In the genomic region with DNA sequence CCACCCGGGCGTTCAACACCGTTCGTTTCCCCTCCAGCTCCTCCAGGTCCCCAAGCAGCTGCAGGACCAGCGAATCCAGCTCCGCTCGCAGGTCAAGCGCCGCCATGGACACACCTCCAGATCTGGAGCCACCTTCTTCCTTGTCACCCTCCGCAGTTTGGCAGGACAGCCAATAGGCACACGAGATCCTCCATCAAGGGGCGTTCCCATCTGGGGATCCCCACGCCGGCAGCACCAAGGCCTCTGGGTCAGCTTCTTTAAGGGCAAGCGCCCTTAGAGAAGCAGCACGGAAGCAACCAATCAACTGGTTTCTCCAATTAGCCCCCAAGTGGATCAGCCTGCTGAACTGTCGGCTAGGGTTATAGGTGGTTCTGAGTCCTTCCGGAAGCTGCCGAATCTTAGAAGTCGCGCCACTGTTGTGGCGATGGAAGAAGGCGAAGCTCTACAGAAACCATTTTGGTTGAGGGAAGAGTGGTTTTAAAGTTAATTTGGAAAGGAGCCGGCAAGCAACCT, we compare ENCODE assay signal across 1 cellular context.
TF ChIP-seq lines count a peak whose summit lies in the region.

No MANE protein-coding gene starts in this region.

TF ChIP-seq in HepG2, 621 proteins besides CTCF, POLR2A, EP300 and RAD21 (continued from another document and continues in another):
- TF ChIP-seq, protein P1, sequence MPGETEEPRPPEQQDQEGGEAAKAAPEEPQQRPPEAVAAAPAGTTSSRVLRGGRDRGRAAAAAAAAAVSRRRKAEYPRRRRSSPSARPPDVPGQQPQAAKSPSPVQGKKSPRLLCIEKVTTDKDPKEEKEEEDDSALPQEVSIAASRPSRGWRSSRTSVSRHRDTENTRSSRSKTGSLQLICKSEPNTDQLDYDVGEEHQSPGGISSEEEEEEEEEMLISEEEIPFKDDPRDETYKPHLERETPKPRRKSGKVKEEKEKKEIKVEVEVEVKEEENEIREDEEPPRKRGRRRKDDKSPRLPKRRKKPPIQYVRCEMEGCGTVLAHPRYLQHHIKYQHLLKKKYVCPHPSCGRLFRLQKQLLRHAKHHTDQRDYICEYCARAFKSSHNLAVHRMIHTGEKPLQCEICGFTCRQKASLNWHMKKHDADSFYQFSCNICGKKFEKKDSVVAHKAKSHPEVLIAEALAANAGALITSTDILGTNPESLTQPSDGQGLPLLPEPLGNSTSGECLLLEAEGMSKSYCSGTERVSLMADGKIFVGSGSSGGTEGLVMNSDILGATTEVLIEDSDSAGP (CRISPR knock-in tag; IDR thresholded peaks at IDR 0.05; ENCODE audit: borderline replicate concordance): peak; percentile 69
- TF ChIP-seq, protein P2, sequence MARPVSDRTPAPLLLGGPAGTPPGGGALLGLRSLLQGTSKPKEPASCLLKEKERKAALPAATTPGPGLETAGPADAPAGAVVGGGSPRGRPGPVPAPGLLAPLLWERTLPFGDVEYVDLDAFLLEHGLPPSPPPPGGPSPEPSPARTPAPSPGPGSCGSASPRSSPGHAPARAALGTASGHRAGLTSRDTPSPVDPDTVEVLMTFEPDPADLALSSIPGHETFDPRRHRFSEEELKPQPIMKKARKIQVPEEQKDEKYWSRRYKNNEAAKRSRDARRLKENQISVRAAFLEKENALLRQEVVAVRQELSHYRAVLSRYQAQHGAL (CRISPR knock-in tag; IDR thresholded peaks at IDR 0.05; ENCODE audit: not compliant biosample characterization): peak; percentile 37
- TF ChIP-seq XRCC5 (optimal IDR thresholded peaks at IDR 0.05; ENCODE audit: low read length): peak; percentile 32
- peak; percentile 65; the same call in 1 of the 2 replicates for TF ChIP-seq ZBTB38 (CRISPR knock-in tag; IDR thresholded peaks at IDR 0.05)
- TF ChIP-seq NFIB (CRISPR knock-in tag; IDR thresholded peaks at IDR 0.05; ENCODE audit: borderline replicate concordance): no peak
- no peak for TF ChIP-seq TEAD2 (CRISPR knock-in tag; IDR thresholded peaks at IDR 0.05)
- no peak for TF ChIP-seq ZFAT (CRISPR knock-in tag; conservative IDR thresholded peaks at IDR 0.05)
- TF ChIP-seq, protein P3, sequence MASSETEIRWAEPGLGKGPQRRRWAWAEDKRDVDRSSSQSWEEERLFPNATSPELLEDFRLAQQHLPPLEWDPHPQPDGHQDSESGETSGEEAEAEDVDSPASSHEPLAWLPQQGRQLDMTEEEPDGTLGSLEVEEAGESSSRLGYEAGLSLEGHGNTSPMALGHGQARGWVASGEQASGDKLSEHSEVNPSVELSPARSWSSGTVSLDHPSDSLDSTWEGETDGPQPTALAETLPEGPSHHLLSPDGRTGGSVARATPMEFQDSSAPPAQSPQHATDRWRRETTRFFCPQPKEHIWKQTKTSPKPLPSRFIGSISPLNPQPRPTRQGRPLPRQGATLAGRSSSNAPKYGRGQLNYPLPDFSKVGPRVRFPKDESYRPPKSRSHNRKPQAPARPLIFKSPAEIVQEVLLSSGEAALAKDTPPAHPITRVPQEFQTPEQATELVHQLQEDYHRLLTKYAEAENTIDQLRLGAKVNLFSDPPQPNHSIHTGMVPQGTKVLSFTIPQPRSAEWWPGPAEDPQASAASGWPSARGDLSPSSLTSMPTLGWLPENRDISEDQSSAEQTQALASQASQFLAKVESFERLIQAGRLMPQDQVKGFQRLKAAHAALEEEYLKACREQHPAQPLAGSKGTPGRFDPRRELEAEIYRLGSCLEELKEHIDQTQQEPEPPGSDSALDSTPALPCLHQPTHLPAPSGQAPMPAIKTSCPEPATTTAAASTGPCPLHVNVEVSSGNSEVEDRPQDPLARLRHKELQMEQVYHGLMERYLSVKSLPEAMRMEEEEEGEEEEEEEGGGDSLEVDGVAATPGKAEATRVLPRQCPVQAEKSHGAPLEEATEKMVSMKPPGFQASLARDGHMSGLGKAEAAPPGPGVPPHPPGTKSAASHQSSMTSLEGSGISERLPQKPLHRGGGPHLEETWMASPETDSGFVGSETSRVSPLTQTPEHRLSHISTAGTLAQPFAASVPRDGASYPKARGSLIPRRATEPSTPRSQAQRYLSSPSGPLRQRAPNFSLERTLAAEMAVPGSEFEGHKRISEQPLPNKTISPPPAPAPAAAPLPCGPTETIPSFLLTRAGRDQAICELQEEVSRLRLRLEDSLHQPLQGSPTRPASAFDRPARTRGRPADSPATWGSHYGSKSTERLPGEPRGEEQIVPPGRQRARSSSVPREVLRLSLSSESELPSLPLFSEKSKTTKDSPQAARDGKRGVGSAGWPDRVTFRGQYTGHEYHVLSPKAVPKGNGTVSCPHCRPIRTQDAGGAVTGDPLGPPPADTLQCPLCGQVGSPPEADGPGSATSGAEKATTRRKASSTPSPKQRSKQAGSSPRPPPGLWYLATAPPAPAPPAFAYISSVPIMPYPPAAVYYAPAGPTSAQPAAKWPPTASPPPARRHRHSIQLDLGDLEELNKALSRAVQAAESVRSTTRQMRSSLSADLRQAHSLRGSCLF (CRISPR knock-in tag; IDR thresholded peaks at IDR 0.05; ENCODE audit: borderline replicate concordance): no peak
- TF ChIP-seq YEATS4 (CRISPR knock-in tag; IDR thresholded peaks at IDR 0.05; ENCODE audit: borderline replicate concordance): peak; percentile 65; the same call in 1 of the 2 replicates
- TF ChIP-seq NR1H2 (CRISPR knock-in tag; IDR thresholded peaks at IDR 0.05; ENCODE audit: borderline replicate concordance, low read depth): no peak
- 0 out of 2 replicates have a peak, but pooled peaks have one; percentile 65 for TF ChIP-seq ATF1 (CRISPR knock-in tag; IDR thresholded peaks at IDR 0.05)
- TF ChIP-seq SAP130 (CRISPR knock-in tag; IDR thresholded peaks at IDR 0.05; ENCODE audit: low read depth): peak; percentile 82
- TF ChIP-seq FOXK1 (CRISPR knock-in tag; IDR thresholded peaks at IDR 0.05; ENCODE audit: borderline replicate concordance, low read depth): no peak
- no peak for TF ChIP-seq FOSL1 (CRISPR knock-in tag; IDR thresholded peaks at IDR 0.05; ENCODE audit: borderline replicate concordance)
- TF ChIP-seq CEBPG (CRISPR knock-in tag; IDR thresholded peaks at IDR 0.05): no peak
- TF ChIP-seq SMYD3 (CRISPR knock-in tag; IDR thresholded peaks at IDR 0.05): no peak
- TF ChIP-seq ZNF879 (CRISPR knock-in tag; IDR thresholded peaks at IDR 0.05): no peak; the same call in 1 of the 2 replicates
- no peak for TF ChIP-seq ZNF761 (CRISPR knock-in tag; conservative IDR thresholded peaks at IDR 0.05)
- TF ChIP-seq CHCHD3 (CRISPR knock-in tag; IDR thresholded peaks at IDR 0.05): peak; percentile 83; the same call in 1 of the 2 replicates
- no peak for TF ChIP-seq ZNF678 (CRISPR knock-in tag; IDR thresholded peaks at IDR 0.05)
- TF ChIP-seq ZSCAN29 (CRISPR knock-in tag; conservative IDR thresholded peaks at IDR 0.05): 0 out of 2 replicates have a peak, but pooled peaks have one; percentile 39
- TF ChIP-seq, protein P4, sequence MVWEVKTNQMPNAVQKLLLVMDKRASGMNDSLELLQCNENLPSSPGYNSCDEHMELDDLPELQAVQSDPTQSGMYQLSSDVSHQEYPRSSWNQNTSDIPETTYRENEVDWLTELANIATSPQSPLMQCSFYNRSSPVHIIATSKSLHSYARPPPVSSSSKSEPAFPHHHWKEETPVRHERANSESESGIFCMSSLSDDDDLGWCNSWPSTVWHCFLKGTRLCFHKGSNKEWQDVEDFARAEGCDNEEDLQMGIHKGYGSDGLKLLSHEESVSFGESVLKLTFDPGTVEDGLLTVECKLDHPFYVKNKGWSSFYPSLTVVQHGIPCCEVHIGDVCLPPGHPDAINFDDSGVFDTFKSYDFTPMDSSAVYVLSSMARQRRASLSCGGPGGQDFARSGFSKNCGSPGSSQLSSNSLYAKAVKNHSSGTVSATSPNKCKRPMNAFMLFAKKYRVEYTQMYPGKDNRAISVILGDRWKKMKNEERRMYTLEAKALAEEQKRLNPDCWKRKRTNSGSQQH (CRISPR knock-in tag; IDR thresholded peaks at IDR 0.05; ENCODE audit: low read depth): no peak
- TF ChIP-seq EED (CRISPR knock-in tag; IDR thresholded peaks at IDR 0.05): no peak
- no peak for TF ChIP-seq MEIS1 (CRISPR knock-in tag; IDR thresholded peaks at IDR 0.05; ENCODE audit: borderline replicate concordance)
- TF ChIP-seq ZC3H13 (CRISPR knock-in tag; IDR thresholded peaks at IDR 0.05): no peak
- TF ChIP-seq SP2 (CRISPR knock-in tag; IDR thresholded peaks at IDR 0.05): peak; percentile 59
- TF ChIP-seq, protein P5, sequence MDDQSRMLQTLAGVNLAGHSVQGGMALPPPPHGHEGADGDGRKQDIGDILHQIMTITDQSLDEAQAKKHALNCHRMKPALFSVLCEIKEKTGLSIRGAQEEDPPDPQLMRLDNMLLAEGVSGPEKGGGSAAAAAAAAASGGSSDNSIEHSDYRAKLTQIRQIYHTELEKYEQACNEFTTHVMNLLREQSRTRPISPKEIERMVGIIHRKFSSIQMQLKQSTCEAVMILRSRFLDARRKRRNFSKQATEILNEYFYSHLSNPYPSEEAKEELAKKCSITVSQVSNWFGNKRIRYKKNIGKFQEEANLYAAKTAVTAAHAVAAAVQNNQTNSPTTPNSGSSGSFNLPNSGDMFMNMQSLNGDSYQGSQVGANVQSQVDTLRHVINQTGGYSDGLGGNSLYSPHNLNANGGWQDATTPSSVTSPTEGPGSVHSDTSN (CRISPR knock-in tag; IDR thresholded peaks at IDR 0.05; ENCODE audit: borderline replicate concordance): no peak
- TF ChIP-seq, protein P6, sequence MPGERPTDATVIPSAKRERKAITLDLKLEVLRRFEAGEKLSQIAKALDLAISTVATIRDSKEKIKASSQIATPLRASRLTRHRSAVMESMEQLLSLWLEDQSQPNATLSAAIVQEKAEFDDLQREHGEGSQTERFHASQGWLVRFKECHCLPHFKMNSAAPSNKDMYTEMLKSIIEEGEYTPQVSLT (CRISPR knock-in tag; IDR thresholded peaks at IDR 0.05; ENCODE audit: borderline replicate concordance, low read depth): no peak
- no peak for TF ChIP-seq ZNF264 (CRISPR knock-in tag; IDR thresholded peaks at IDR 0.05)
- TF ChIP-seq RBFOX2 (IDR thresholded peaks at IDR 0.05; ENCODE audit: low read depth, low read length): peak; percentile 51; the same call in 1 of the 2 replicates
- TF ChIP-seq ZNF558 (CRISPR knock-in tag; IDR thresholded peaks at IDR 0.05; ENCODE audit: borderline replicate concordance): peak; percentile 48; the same call in 1 of the 2 replicates
- no peak for TF ChIP-seq REXO4 (CRISPR knock-in tag; IDR thresholded peaks at IDR 0.05; ENCODE audit: borderline replicate concordance)
- TF ChIP-seq U2AF1 (optimal IDR thresholded peaks at IDR 0.05; ENCODE audit: low read depth, low read length): peak; percentile 34
- TF ChIP-seq, protein P7, sequence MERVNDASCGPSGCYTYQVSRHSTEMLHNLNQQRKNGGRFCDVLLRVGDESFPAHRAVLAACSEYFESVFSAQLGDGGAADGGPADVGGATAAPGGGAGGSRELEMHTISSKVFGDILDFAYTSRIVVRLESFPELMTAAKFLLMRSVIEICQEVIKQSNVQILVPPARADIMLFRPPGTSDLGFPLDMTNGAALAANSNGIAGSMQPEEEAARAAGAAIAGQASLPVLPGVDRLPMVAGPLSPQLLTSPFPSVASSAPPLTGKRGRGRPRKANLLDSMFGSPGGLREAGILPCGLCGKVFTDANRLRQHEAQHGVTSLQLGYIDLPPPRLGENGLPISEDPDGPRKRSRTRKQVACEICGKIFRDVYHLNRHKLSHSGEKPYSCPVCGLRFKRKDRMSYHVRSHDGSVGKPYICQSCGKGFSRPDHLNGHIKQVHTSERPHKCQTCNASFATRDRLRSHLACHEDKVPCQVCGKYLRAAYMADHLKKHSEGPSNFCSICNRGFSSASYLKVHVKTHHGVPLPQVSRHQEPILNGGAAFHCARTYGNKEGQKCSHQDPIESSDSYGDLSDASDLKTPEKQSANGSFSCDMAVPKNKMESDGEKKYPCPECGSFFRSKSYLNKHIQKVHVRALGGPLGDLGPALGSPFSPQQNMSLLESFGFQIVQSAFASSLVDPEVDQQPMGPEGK (CRISPR knock-in tag; IDR thresholded peaks at IDR 0.05): no peak
- TF ChIP-seq, protein P8, sequence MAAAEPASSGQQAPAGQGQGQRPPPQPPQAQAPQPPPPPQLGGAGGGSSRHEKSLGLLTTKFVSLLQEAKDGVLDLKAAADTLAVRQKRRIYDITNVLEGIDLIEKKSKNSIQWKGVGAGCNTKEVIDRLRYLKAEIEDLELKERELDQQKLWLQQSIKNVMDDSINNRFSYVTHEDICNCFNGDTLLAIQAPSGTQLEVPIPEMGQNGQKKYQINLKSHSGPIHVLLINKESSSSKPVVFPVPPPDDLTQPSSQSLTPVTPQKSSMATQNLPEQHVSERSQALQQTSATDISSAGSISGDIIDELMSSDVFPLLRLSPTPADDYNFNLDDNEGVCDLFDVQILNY (CRISPR knock-in tag; conservative IDR thresholded peaks at IDR 0.05): no peak
- peak; percentile 50; the same call in 1 of the 2 replicates for TF ChIP-seq ZNF619 (CRISPR knock-in tag; IDR thresholded peaks at IDR 0.05)
- TF ChIP-seq ZFP90 (CRISPR knock-in tag; IDR thresholded peaks at IDR 0.05; ENCODE audit: borderline replicate concordance): no peak; the same call in 1 of the 2 replicates
- no peak for TF ChIP-seq ZNF552 (CRISPR knock-in tag; IDR thresholded peaks at IDR 0.05; ENCODE audit: borderline replicate concordance)
- no peak for TF ChIP-seq ZNF530 (CRISPR knock-in tag; IDR thresholded peaks at IDR 0.05; ENCODE audit: low read depth)
- no peak for TF ChIP-seq ZNF24 (IDR thresholded peaks at IDR 0.05)
- TF ChIP-seq FLYWCH1 (CRISPR knock-in tag; IDR thresholded peaks at IDR 0.05): no peak
- TF ChIP-seq ZNF589 (CRISPR knock-in tag; conservative IDR thresholded peaks at IDR 0.05): no peak
- 0 out of 2 replicates have a peak, but pooled peaks have one; percentile 9 for TF ChIP-seq ZNF121 (CRISPR knock-in tag; IDR thresholded peaks at IDR 0.05)
- no peak for TF ChIP-seq IRX3 (CRISPR knock-in tag; IDR thresholded peaks at IDR 0.05; ENCODE audit: borderline replicate concordance, low read depth)
- TF ChIP-seq, protein P9, sequence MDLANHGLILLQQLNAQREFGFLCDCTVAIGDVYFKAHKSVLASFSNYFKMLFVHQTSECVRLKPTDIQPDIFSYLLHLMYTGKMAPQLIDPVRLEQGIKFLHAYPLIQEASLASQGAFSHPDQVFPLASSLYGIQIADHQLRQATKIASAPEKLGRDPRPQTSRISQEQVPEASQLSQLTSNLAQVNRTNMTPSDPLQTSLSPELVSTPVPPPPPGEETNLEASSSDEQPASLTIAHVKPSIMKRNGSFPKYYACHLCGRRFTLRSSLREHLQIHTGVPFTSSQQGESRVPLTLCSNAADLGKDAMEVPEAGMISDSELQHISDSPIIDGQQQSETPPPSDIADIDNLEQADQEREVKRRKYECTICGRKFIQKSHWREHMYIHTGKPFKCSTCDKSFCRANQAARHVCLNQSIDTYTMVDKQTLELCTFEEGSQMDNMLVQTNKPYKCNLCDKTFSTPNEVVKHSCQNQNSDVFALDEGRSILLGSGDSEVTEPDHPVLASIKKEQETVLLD (CRISPR knock-in tag; IDR thresholded peaks at IDR 0.05; ENCODE audit: low read depth): peak; percentile 6; the same call in 1 of the 2 replicates
- TF ChIP-seq ESRRA (CRISPR knock-in tag; IDR thresholded peaks at IDR 0.05; ENCODE audit: low read depth): no peak
- TF ChIP-seq MEF2D (CRISPR knock-in tag; IDR thresholded peaks at IDR 0.05): no peak
